14 cellular contexts compared by ENCODE assay signal in genomic region chr6:30748301-30748769, GRCh38. TPM values are rescaled to one million over a fixed set of nuclear protein-coding genes. Genes with fewer than 3 reads are reported as not detected.
DNase-seq lines count a peak whose midpoint lies in the region; ATAC-seq and TF ChIP-seq lines count a peak whose summit lies in the region.
"Had no signal": no experiment of that assay in that cellular context is flagged by ENCODE, and none has a peak within 500 bp of the region (broad histone marks: within the 10 kb centered on the region; RNA-seq: fewer than 3 reads in every experiment).

No MANE protein-coding gene starts in this region.

- no peaks in the 10 kb centered on the region for H3K27me3 Mint-ChIP-seq in progenitor cell of endocrine pancreas
- H3K27me3 Mint-ChIP-seq: CD4-positive, alpha-beta memory T cell had no signal

- H3K36me3 ChIP-seq in Panc1 (ENCODE audit: control insufficient read depth, insufficient read depth, low read length) = peaks cover 4% of the 10 kb centered on the region; the same call in 1 of the 2 replicates
- no peaks in the 10 kb centered on the region for H3K36me3 ChIP-seq in tibial artery
- H3K36me3 ChIP-seq: adrenal gland had no signal

- POLR2A ChIA-PET in Panc1 (lab: Charles Lee) = no interaction called here

- ATAC-seq in Panc1 (no peak), GM21390 (IDR thresholded peaks at IDR 0.05; ENCODE audit: unreplicated experiment) (no peak)

- CTCF ChIA-PET in Panc1 (lab: Charles Lee) = interaction anchor here (0.6 kb wide), 1 partner anchor 204 kb away, joined by 5 read pairs; no protein-coding TSS in a partner anchor

- H3K4me1 ChIP-seq in Panc1 (ENCODE audit: control insufficient read depth, insufficient read depth, low read length) (peaks cover 65% of the 10 kb centered on the region), tibial artery (peaks cover 0 to 52% (median 25%) of the 10 kb centered on the region in 4 donors)

- in situ Hi-C loops in Panc1 (cut with HindIII; ENCODE audit: low pct_unique_long_range_greater_than_20kb, low sequenced_read_pairs) = no loop called here

- H3K36me3 Mint-ChIP-seq in progenitor cell of endocrine pancreas (ENCODE audit: insufficient read depth) = no peaks in the 10 kb centered on the region

- no peak for TF ChIP-seq CTCF in Panc1 (IDR thresholded peaks at IDR 0.05)
- TF ChIP-seq CTCF in epithelial cell of esophagus (IDR thresholded peaks at IDR 0.05; ENCODE audit: insufficient read depth, low read depth, low read length, missing control alignments) = no peak
- TF ChIP-seq CTCF in progenitor cell of endocrine pancreas (IDR thresholded peaks at IDR 0.05; ENCODE audit: unreplicated experiment) = no peak
- TF ChIP-seq CTCF in tibial artery (IDR thresholded peaks at IDR 0.05) = no peak

- BruUV-seq in Panc1 (replicated peaks; lab: Mats Ljungman, UMichigan) = no TSS peak

- no peaks in the 10 kb centered on the region for H3K9me3 Mint-ChIP-seq in progenitor cell of endocrine pancreas (ENCODE audit: low read depth)
- H3K9me3 Mint-ChIP-seq: CD4-positive, alpha-beta memory T cell; nephron progenitor cell had no signal

- peaks cover 35% of the 10 kb centered on the region for H3K4me1 Mint-ChIP-seq in progenitor cell of endocrine pancreas (ENCODE audit: low read depth)

- intact Hi-C loops in Panc1 (cut with micrococcal nuclease; ENCODE audit: unreplicated experiment) = no loop called here
- intact Hi-C loops in tibial artery (cut with DNase I; ENCODE audit: low total_unique reads) = loop anchor here (10.0 kb wide), 1 partner anchor 336 kb away; no protein-coding TSS in a partner anchor

- no peak overlapping the region for H3K4me3 ChIP-seq in Panc1 (ENCODE audit: low read depth in 2 of 2, low read length in 2 of 2)
- H3K4me3 ChIP-seq in epithelial cell of esophagus (ENCODE audit: low read length) = no peak overlapping the region
- H3K4me3 ChIP-seq in tibial artery = no peak overlapping the region
- H3K4me3 ChIP-seq: adrenal gland had no signal

- H3K27ac ChIP-seq in Panc1 (ENCODE audit: low read length) = peak overlapping the region; percentile 91
- H3K27ac ChIP-seq in tibial artery = no peak overlapping the region

- H3K9me3 ChIP-seq in Panc1 (ENCODE audit: control insufficient read depth, insufficient read depth, low read depth, low read length) (no peaks in the 10 kb centered on the region), tibial artery (no peaks in the 10 kb centered on the region)
- H3K9me3 ChIP-seq: adrenal gland had no signal

- DNase-seq in DMS53 (lab: John Stamatoyannopoulos, UW) (peak; percentile 60), Panc1 (ENCODE audit: low read depth, low spot score) (no peak), epithelial cell of esophagus (ENCODE audit: low read depth) (peak; percentile 94), progenitor cell of endocrine pancreas (ENCODE audit: low spot score, unreplicated experiment) (no peak), HuH-7 (ENCODE audit: low spot score) (no peak), NK-92 (lab: John Stamatoyannopoulos, UW; ENCODE audit: unreplicated experiment) (no peak), tibial artery (no peak)
- DNase-seq: adrenal gland; CD4-positive, alpha-beta memory T cell; KG1; NCI-H524; nephron progenitor cell; stimulated activated CD4-positive, alpha-beta T cell treated with anti-CD3 and anti-CD28 coated beads, Interleukin-2, amount 100 ng/mL, for 24 hours had no signal

- H3K4me3 Mint-ChIP-seq in progenitor cell of endocrine pancreas (ENCODE audit: low read depth) = no peak overlapping the region
- H3K4me3 Mint-ChIP-seq: nephron progenitor cell had no signal

- peak overlapping the region; percentile 97 for H3K27ac Mint-ChIP-seq in progenitor cell of endocrine pancreas

- H3K27me3 ChIP-seq in Panc1 (ENCODE audit: control insufficient read depth, insufficient read depth, low read length) (no peaks in the 10 kb centered on the region), tibial artery (no peaks in the 10 kb centered on the region)
- H3K27me3 ChIP-seq: adrenal gland had no signal

RNA-seq across cellular contexts. Expression of gene IER3, which starts 4.0 kb away (rescaled TPM):
- total RNA-seq in Panc1 (2021; ENCODE audit: unreplicated experiment) (106 TPM), progenitor cell of endocrine pancreas (22.1 and 23.2 TPM in 2 replicates)
- 166 TPM for polyA plus RNA-seq in Panc1 (2012; ENCODE audit: insufficient read length)

RNA-seq across cellular contexts. Expression of gene FLOT1, which starts 5.8 kb away (rescaled TPM):
- 176 TPM for total RNA-seq in Panc1 (2021; ENCODE audit: unreplicated experiment)
- 221 TPM for polyA plus RNA-seq in Panc1 (2012; ENCODE audit: insufficient read length)
- 111 and 115 TPM in 2 replicates for total RNA-seq in progenitor cell of endocrine pancreas

RNA-seq across cellular contexts. Expression of gene TUBB, which starts 28.2 kb away (rescaled TPM):
- total RNA-seq in Panc1 (2021; ENCODE audit: unreplicated experiment) (853 TPM), progenitor cell of endocrine pancreas (1,227 and 1,272 TPM in 2 replicates)
- polyA plus RNA-seq in Panc1 (2012; ENCODE audit: insufficient read length) = 1,083 TPM

RNA-seq across cellular contexts. Expression of gene MDC1, which starts 31.3 kb away (rescaled TPM):
- 68.6 TPM for total RNA-seq in Panc1 (2021; ENCODE audit: unreplicated experiment)
- 36.0 TPM for polyA plus RNA-seq in Panc1 (2012; ENCODE audit: insufficient read length)
- 58.5 and 67.6 TPM in 2 replicates for total RNA-seq in progenitor cell of endocrine pancreas

RNA-seq across cellular contexts. Expression of gene NRM, which starts 57.6 kb away (rescaled TPM):
- 21.9 TPM for total RNA-seq in Panc1 (2021; ENCODE audit: unreplicated experiment)
- 26.9 TPM for polyA plus RNA-seq in Panc1 (2012; ENCODE audit: insufficient read length)
- 35.5 and 37.9 TPM in 2 replicates for total RNA-seq in progenitor cell of endocrine pancreas

Comparison
In these comparisons a context has a peak if more than half of its experiments do, and no peak if none do; other contexts are left out.
1. DNase-seq: peak in DMS53 (single experiment) and epithelial cell of esophagus (single experiment); none in Panc1 (single experiment), progenitor cell of endocrine pancreas (single experiment), HuH-7 (single experiment), NK-92 (single experiment) and tibial artery (0 of 2).